In genomic region chr1:217138173-217138838, GRCh38 we compare ENCODE assay signal across 19 cellular contexts.
DNase-seq lines count a peak whose midpoint lies in the region; ATAC-seq and TF ChIP-seq lines count a peak whose summit lies in the region.
"Had no signal": no experiment of that assay in that cellular context is flagged by ENCODE, and none has a peak within 500 bp of the region (broad histone marks: within the 10 kb centered on the region; RNA-seq: fewer than 3 reads in every experiment).

No MANE protein-coding gene starts in this region.

- no peak for TF ChIP-seq EP300 in tibial nerve (IDR thresholded peaks at IDR 0.05)

- peaks cover 0 to 60% (median 4%) of the 10 kb centered on the region in 4 donors for H3K4me1 ChIP-seq in tibial nerve
- H3K4me1 ChIP-seq: A549 had no signal

- H3K4me3 ChIP-seq in tibial nerve, result peak overlapping the region in 3 of 4 donors; percentile 5 to 40 (median 31)
- H3K4me3 ChIP-seq: A549, GM23248 had no signal

- POLR2A ChIA-PET in activated naive CD8-positive, alpha-beta T cell treated with anti-CD3 and anti-CD28 coated beads, Interleukin-2, amount 10 ng/mL, durations not matched to agents 7 days and 5 days (lab: Charles Lee), result no interaction called here

- peak overlapping the region; percentile 38 for H3K27ac Mint-ChIP-seq in activated naive CD8-positive, alpha-beta T cell treated with anti-CD3 and anti-CD28 coated beads, Interleukin-2, amount 10 ng/mL, durations not matched to agents 7 days and 5 days
- H3K27ac Mint-ChIP-seq in activated naive CD8-positive, alpha-beta T cell treated with anti-CD3 and anti-CD28 coated beads, Interleukin-2, amount 50 U/mL, for 24 hours, result no peak overlapping the region
- peak overlapping the region; percentile 38 for H3K27ac Mint-ChIP-seq in endothelial cell (ENCODE audit: unreplicated experiment)
- H3K27ac Mint-ChIP-seq: activated naive CD8-positive, alpha-beta T cell had no signal

- H3K36me3 Mint-ChIP-seq in activated naive CD8-positive, alpha-beta T cell treated with anti-CD3 and anti-CD28 coated beads, Interleukin-2, amount 10 ng/mL, durations not matched to agents 7 days and 5 days, result peaks cover 10% of the 10 kb centered on the region
- no peaks in the 10 kb centered on the region for H3K36me3 Mint-ChIP-seq in activated naive CD8-positive, alpha-beta T cell treated with anti-CD3 and anti-CD28 coated beads, Interleukin-2, amount 50 U/mL, for 24 hours (ENCODE audit: low read depth)
- no peaks in the 10 kb centered on the region for H3K36me3 Mint-ChIP-seq in endothelial cell (ENCODE audit: low read depth, unreplicated experiment)
- H3K36me3 Mint-ChIP-seq: activated naive CD8-positive, alpha-beta T cell had no signal

- TF ChIP-seq CTCF in endothelial cell (IDR thresholded peaks at IDR 0.05; ENCODE audit: unreplicated experiment) (no peak), tibial nerve (IDR thresholded peaks at IDR 0.05) (no peak)

- WGBS in tibial nerve, 2 donors, result 14 to 25% methylated on average over 20 to 29 of the region's 29 CpGs

- H3K27me3 Mint-ChIP-seq in activated naive CD8-positive, alpha-beta T cell treated with anti-CD3 and anti-CD28 coated beads, Interleukin-2, amount 10 ng/mL, durations not matched to agents 7 days and 5 days, result peaks cover 76% of the 10 kb centered on the region
- H3K27me3 Mint-ChIP-seq in activated naive CD8-positive, alpha-beta T cell treated with anti-CD3 and anti-CD28 coated beads, Interleukin-2, amount 50 U/mL, for 24 hours, result peaks cover 73% of the 10 kb centered on the region
- H3K27me3 Mint-ChIP-seq in endothelial cell (ENCODE audit: unreplicated experiment), result peaks cover 44% of the 10 kb centered on the region

- H3K36me3 ChIP-seq in tibial nerve, result no peaks in the 10 kb centered on the region
- H3K36me3 ChIP-seq: neutrophil, upper lobe of left lung had no signal

- H3K27ac ChIP-seq in tibial nerve, result no peak overlapping the region
- H3K27ac ChIP-seq: A549, GM23248, neutrophil, upper lobe of left lung, VCaP had no signal

- H3K4me3 Mint-ChIP-seq in activated naive CD8-positive, alpha-beta T cell treated with anti-CD3 and anti-CD28 coated beads, Interleukin-2, amount 10 ng/mL, durations not matched to agents 7 days and 5 days, result no peak overlapping the region
- no peak overlapping the region for H3K4me3 Mint-ChIP-seq in activated naive CD8-positive, alpha-beta T cell treated with anti-CD3 and anti-CD28 coated beads, Interleukin-2, amount 50 U/mL, for 24 hours
- H3K4me3 Mint-ChIP-seq in endothelial cell (ENCODE audit: unreplicated experiment), result peak overlapping the region; percentile 6
- H3K4me3 Mint-ChIP-seq: activated naive CD8-positive, alpha-beta T cell had no signal

- no peak for DNase-seq in activated naive CD8-positive, alpha-beta T cell treated with anti-CD3 and anti-CD28 coated beads, Interleukin-2, amount 10 ng/mL, durations not matched to agents 7 days and 5 days
- DNase-seq in activated naive CD8-positive, alpha-beta T cell treated with anti-CD3 and anti-CD28 coated beads, Interleukin-2, amount 50 U/mL, for 24 hours, result no peak
- DNase-seq in endothelial cell (ENCODE audit: low spot score) (peak; percentile 9), left kidney (ENCODE audit: low read depth, low spot score) (peak; percentile 33), tibial nerve (ENCODE audit: low spot score in 2 of 2) (no peak), foreskin melanocyte (no peak), NCI-H2029 (lab: John Stamatoyannopoulos, UW) (no peak)
- DNase-seq: dermis blood vessel endothelial cell; DMS 273 treated with DMSO at 0.1 percent for 48 hours; GM23248; NCI-H2029 treated with DMSO at 0.1 percent for 48 hours; stimulated activated naive CD4-positive, alpha-beta T cell treated with Interleukin-2 at 50 U/mL for 16 hours had no signal

- peaks cover 14% of the 10 kb centered on the region for H3K4me1 Mint-ChIP-seq in activated naive CD8-positive, alpha-beta T cell treated with anti-CD3 and anti-CD28 coated beads, Interleukin-2, amount 10 ng/mL, durations not matched to agents 7 days and 5 days
- peaks cover 5% of the 10 kb centered on the region for H3K4me1 Mint-ChIP-seq in activated naive CD8-positive, alpha-beta T cell treated with anti-CD3 and anti-CD28 coated beads, Interleukin-2, amount 50 U/mL, for 24 hours
- peaks cover 42% of the 10 kb centered on the region for H3K4me1 Mint-ChIP-seq in endothelial cell (ENCODE audit: unreplicated experiment)

- no peak for TF ChIP-seq POLR2A in tibial nerve (IDR thresholded peaks at IDR 0.05)

- peaks cover 0 to 65% of the 10 kb centered on the region in 2 donors for H3K27me3 ChIP-seq in tibial nerve

- H3K9me3 ChIP-seq in tibial nerve, result no peaks in the 10 kb centered on the region
- H3K9me3 ChIP-seq: A549, neutrophil, upper lobe of left lung had no signal

- ATAC-seq in activated naive CD8-positive, alpha-beta T cell treated with anti-CD3 and anti-CD28 coated beads, Interleukin-2, amount 10 ng/mL, durations not matched to agents 7 days and 5 days (ENCODE audit: low read depth), result no peak
- ATAC-seq in activated naive CD8-positive, alpha-beta T cell treated with anti-CD3 and anti-CD28 coated beads, Interleukin-2, amount 50 U/mL, for 24 hours, result no peak
- no peak for ATAC-seq in HG03095 (IDR thresholded peaks at IDR 0.05; ENCODE audit: unreplicated experiment)
- ATAC-seq: A549, esophagus mucosa had no signal

- H3K9me3 Mint-ChIP-seq in activated naive CD8-positive, alpha-beta T cell treated with anti-CD3 and anti-CD28 coated beads, Interleukin-2, amount 10 ng/mL, durations not matched to agents 7 days and 5 days, result peaks cover 8% of the 10 kb centered on the region
- H3K9me3 Mint-ChIP-seq in activated naive CD8-positive, alpha-beta T cell treated with anti-CD3 and anti-CD28 coated beads, Interleukin-2, amount 50 U/mL, for 24 hours, result peaks cover 5% of the 10 kb centered on the region
- no peaks in the 10 kb centered on the region for H3K9me3 Mint-ChIP-seq in endothelial cell (ENCODE audit: unreplicated experiment)

Comparison
In these comparisons a context has a peak if more than half of its experiments do, and no peak if none do; other contexts are left out.
1. DNase-seq: peak in endothelial cell (single experiment) and left kidney (single experiment); none in activated naive CD8-positive, alpha-beta T cell treated with anti-CD3 and anti-CD28 coated beads, Interleukin-2, amount 10 ng/mL, durations not matched to agents 7 days and 5 days (single experiment), activated naive CD8-positive, alpha-beta T cell treated with anti-CD3 and anti-CD28 coated beads, Interleukin-2, amount 50 U/mL, for 24 hours (single experiment), tibial nerve (0 of 2), foreskin melanocyte (single experiment) and NCI-H2029 (single experiment).